ENCODE assay signal across 10 cellular contexts in genomic region chr12:27176765-27177164, GRCh38.
DNase-seq lines count a peak whose midpoint lies in the region; FAIRE-seq and TF ChIP-seq lines count a peak whose summit lies in the region.
"Had no signal": no experiment of that assay in that cellular context is flagged by ENCODE, and none has a peak within 500 bp of the region (broad histone marks: within the 10 kb centered on the region; RNA-seq: fewer than 3 reads in every experiment).

No MANE protein-coding gene starts in this region.

- no peaks in the 10 kb centered on the region for H3K27me3 ChIP-seq in MM.1S (replicated peaks; ENCODE audit: insufficient read depth, low read length)
- H3K27me3 ChIP-seq in astrocyte (ENCODE audit: insufficient read depth, low read length) = no peaks in the 10 kb centered on the region
- H3K27me3 ChIP-seq in CD4-positive, alpha-beta memory T cell (ENCODE audit: insufficient read depth, low read length) = no peaks in the 10 kb centered on the region

- TF ChIP-seq POLR2A in GM12891 (IDR thresholded peaks at IDR 0.05; ENCODE audit: low read depth, low read length) = no peak

- peaks cover 3% of the 10 kb centered on the region for H3K9me3 Mint-ChIP-seq in astrocyte (ENCODE audit: unreplicated experiment)
- H3K9me3 Mint-ChIP-seq in CD4-positive, alpha-beta memory T cell = peaks cover 0 to 14% (median 6%) of the 10 kb centered on the region in 8 donors

- no peaks in the 10 kb centered on the region for H3K36me3 Mint-ChIP-seq in astrocyte (ENCODE audit: low read depth, unreplicated experiment)
- H3K36me3 Mint-ChIP-seq in CD4-positive, alpha-beta memory T cell = peaks cover 2 to 12% of the 10 kb centered on the region in 2 donors

- peak overlapping the region; percentile 97; the same call in 1 of the 2 replicates for H3K27ac ChIP-seq in MM.1S (ENCODE audit: low read length)
- peak overlapping the region; percentile 98 for H3K27ac ChIP-seq in astrocyte (ENCODE audit: low read depth, low read length)
- no peak overlapping the region for H3K27ac ChIP-seq in CD4-positive, alpha-beta memory T cell (ENCODE audit: low read depth, low read length)

- H3K4me3 Mint-ChIP-seq in astrocyte (ENCODE audit: unreplicated experiment) = peak overlapping the region; percentile 2
- no peak overlapping the region for H3K4me3 Mint-ChIP-seq in CD4-positive, alpha-beta memory T cell

- peaks cover 54% of the 10 kb centered on the region for H3K4me1 ChIP-seq in MM.1S (ENCODE audit: low read length)
- H3K4me1 ChIP-seq in astrocyte (ENCODE audit: insufficient read depth, low read length) = peaks cover 56% of the 10 kb centered on the region
- H3K4me1 ChIP-seq in CD4-positive, alpha-beta memory T cell (ENCODE audit: insufficient read depth, low read length) = no peaks in the 10 kb centered on the region

- POLR2A ChIA-PET in CD4-positive, alpha-beta memory T cell (lab: Charles Lee; ENCODE audit: partially characterized antibody) = no interaction called here

- H3K9ac ChIP-seq in MM.1S (ENCODE audit: low read length) = no peak overlapping the region
- peak overlapping the region; percentile 72 for H3K9ac ChIP-seq in astrocyte (ENCODE audit: low read length)

- H3K27ac Mint-ChIP-seq in astrocyte (ENCODE audit: unreplicated experiment) = peak overlapping the region; percentile 99
- no peak overlapping the region for H3K27ac Mint-ChIP-seq in CD4-positive, alpha-beta memory T cell

- H3K9me3 ChIP-seq in MM.1S (replicated peaks; ENCODE audit: insufficient read depth, low read length) (no peaks in the 10 kb centered on the region), astrocyte (ENCODE audit: insufficient read depth, low read depth, low read length) (no peaks in the 10 kb centered on the region)
- H3K9me3 ChIP-seq in CD4-positive, alpha-beta memory T cell (ENCODE audit: control insufficient read depth in 1 of 2, low read length in 2 of 2) = no peaks in the 10 kb centered on the region

- no peak overlapping the region for H3K4me2 ChIP-seq in MM.1S (ENCODE audit: low read depth, low read length)
- peak overlapping the region; percentile 53 for H3K4me2 ChIP-seq in astrocyte (ENCODE audit: low read length)

- H4K20me1 ChIP-seq in MM.1S (ENCODE audit: insufficient read depth, low read length) (no peaks in the 10 kb centered on the region), astrocyte (ENCODE audit: insufficient read depth, low read length) (no peaks in the 10 kb centered on the region)

- CTCF ChIA-PET in CD4-positive, alpha-beta memory T cell (lab: Charles Lee; ENCODE audit: partially characterized antibody) = no interaction called here

- H3F3A ChIP-seq in MM.1S (ENCODE audit: insufficient read depth, low read length) = peaks cover 33% of the 10 kb centered on the region

- H3K79me2 ChIP-seq in MM.1S (ENCODE audit: low read length) (no peaks in the 10 kb centered on the region), astrocyte (ENCODE audit: insufficient read depth, low read length) (no peaks in the 10 kb centered on the region)

- TF ChIP-seq CTCF in MM.1S (IDR thresholded peaks at IDR 0.05; ENCODE audit: low read length) (no peak), astrocyte (IDR thresholded peaks at IDR 0.05; ENCODE audit: insufficient read depth, low read depth, low read length) (no peak)

- H2AFZ ChIP-seq in MM.1S (ENCODE audit: low read length) (no peak overlapping the region), astrocyte (ENCODE audit: low read depth, low read length) (no peak overlapping the region)

- H3K4me3 ChIP-seq in MM.1S (ENCODE audit: low read length) (no peak overlapping the region), astrocyte (ENCODE audit: insufficient read depth, low read depth, low read length) (peak overlapping the region; percentile 9)
- no peak overlapping the region for H3K4me3 ChIP-seq in CD4-positive, alpha-beta memory T cell (ENCODE audit: low read length in 2 of 2)

- H3K36me3 ChIP-seq in MM.1S (replicated peaks; ENCODE audit: insufficient read depth, low read length) = no peaks in the 10 kb centered on the region; the same call in 1 of the 2 replicates
- no peaks in the 10 kb centered on the region for H3K36me3 ChIP-seq in astrocyte (ENCODE audit: insufficient read depth, low read length)
- H3K36me3 ChIP-seq in CD4-positive, alpha-beta memory T cell (ENCODE audit: insufficient read depth, low read length) = no peaks in the 10 kb centered on the region

- no peaks in the 10 kb centered on the region for H3K27me3 Mint-ChIP-seq in astrocyte (ENCODE audit: low read depth, unreplicated experiment)
- no peaks in the 10 kb centered on the region for H3K27me3 Mint-ChIP-seq in CD4-positive, alpha-beta memory T cell

- FAIRE-seq in GM12891 (lab: Jason Lieb, UNC) (peak; percentile 52), astrocyte (lab: Jason Lieb, UNC) (peak; percentile 98)

- intact Hi-C loops in CD4-positive, alpha-beta memory T cell (cut with micrococcal nuclease) = no loop called here

- H3K9me2 ChIP-seq in MM.1S (replicated peaks; ENCODE audit: insufficient read depth, low read length) = no peaks in the 10 kb centered on the region

- DNase-seq in GM12891 (ENCODE audit: insufficient read length, low spot score) (no peak), MM.1S (no peak), astrocyte (ENCODE audit: low read depth) (peak; percentile 75), renal cortical epithelial cell (ENCODE audit: low read depth) (peak; percentile 47), NCI-H1092 (lab: John Stamatoyannopoulos, UW) (no peak), superior temporal gyrus (ENCODE audit: extremely low spot score) (no peak)
- no peak for DNase-seq in CD4-positive, alpha-beta memory T cell
- DNase-seq: activated CD4-positive, CD25-positive, alpha-beta regulatory T cell; NCI-H524 treated with DMSO at 0.1 percent for 48 hours; nucleus accumbens had no signal

- peaks cover 61% of the 10 kb centered on the region for H3K4me1 Mint-ChIP-seq in astrocyte (ENCODE audit: low read depth, unreplicated experiment)
- H3K4me1 Mint-ChIP-seq in CD4-positive, alpha-beta memory T cell = peaks cover 0 to 10% (median 4%) of the 10 kb centered on the region in 4 donors

TF ChIP-seq in GM12891, 5 proteins besides CTCF, POLR2A, EP300 and RAD21:
- no peak for TF ChIP-seq POLR2AphosphoS5 (IDR thresholded peaks at IDR 0.05; ENCODE audit: low read depth, low read length)
- no peak for TF ChIP-seq POU2F2 (IDR thresholded peaks at IDR 0.05; ENCODE audit: low read depth, low read length)
- TF ChIP-seq SPI1 (IDR thresholded peaks at IDR 0.05; ENCODE audit: low read depth, low read length) = no peak
- TF ChIP-seq PAX5 (IDR thresholded peaks at IDR 0.05; ENCODE audit: insufficient read depth, low read length, severe bottlenecking) = no peak
- TF ChIP-seq TAF1 (IDR thresholded peaks at IDR 0.05; ENCODE audit: low read depth, low read length) = no peak

Comparison
In these comparisons a context has a peak if more than half of its experiments do, and no peak if none do; other contexts are left out.
1. DNase-seq: peak in astrocyte (single experiment) and renal cortical epithelial cell (single experiment); none in GM12891 (single experiment), MM.1S (single experiment), CD4-positive, alpha-beta memory T cell (0 of 5), NCI-H1092 (single experiment) and superior temporal gyrus (single experiment).